9 cellular contexts compared by ENCODE assay signal in the genomic region with DNA sequence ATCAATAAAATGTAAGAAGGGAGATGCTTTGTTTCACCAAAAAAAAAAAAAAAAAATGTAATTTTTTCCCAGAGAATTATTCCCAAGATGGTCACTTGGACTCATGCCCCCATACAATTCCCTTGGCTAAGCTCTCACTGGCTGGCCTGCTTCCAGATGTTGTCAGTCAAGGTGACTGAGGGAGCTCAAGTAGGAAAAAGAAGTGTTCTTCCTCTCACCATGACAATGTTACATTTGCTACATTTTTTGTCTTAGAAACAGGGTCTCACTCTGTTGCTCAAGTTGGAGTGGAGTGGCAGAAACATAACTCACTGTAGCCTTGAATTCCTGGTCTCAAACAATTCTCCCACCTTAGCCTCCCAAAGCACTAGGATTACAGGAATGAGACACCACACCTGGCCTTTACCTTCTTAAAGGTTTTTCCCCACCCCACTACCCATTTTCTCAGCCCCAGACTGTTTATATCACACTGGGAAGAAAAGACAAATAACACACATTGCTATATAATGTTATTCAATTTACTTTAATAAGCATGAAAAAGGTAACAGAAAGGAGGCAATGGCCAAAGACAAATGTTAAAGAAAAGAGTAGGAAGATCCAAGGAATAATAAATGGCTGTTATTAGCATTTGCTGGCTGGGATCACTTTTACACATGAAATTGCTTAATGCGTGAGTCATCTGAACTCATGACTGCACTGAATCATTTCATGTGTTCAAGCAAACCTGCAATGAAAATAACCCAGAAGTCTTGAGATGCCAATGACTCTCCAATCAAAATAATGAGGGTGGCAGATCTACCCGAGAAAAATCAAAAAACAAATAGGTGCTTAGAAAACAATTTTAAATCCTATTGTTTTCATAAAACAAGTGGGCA. TPM values are rescaled to one million over a fixed set of nuclear protein-coding genes. Genes with fewer than 3 reads are reported as not detected.
DNase-seq lines count a peak whose midpoint lies in the region; ATAC-seq and TF ChIP-seq lines count a peak whose summit lies in the region.
"Had no signal": no experiment of that assay in that cellular context is flagged by ENCODE, and none has a peak within 500 bp of the region (broad histone marks: within the 10 kb centered on the region; RNA-seq: fewer than 3 reads in every experiment).

No MANE protein-coding gene starts in this region.

- H3K79me1 ChIP-seq in mesenchymal stem cell (replicated peaks; ENCODE audit: low read length, poor library complexity, severe bottlenecking): peaks cover 24% of the 10 kb centered on the region

- H3K27ac ChIP-seq in A673 (ENCODE audit: low read depth, low read length, poor library complexity, severe bottlenecking): no peak overlapping the region
- peak overlapping the region; percentile 56 for H3K27ac ChIP-seq in HUES48 (ENCODE audit: low read depth, low read length)
- peak overlapping the region; percentile 99 for H3K27ac ChIP-seq in mesenchymal stem cell (ENCODE audit: low read length, poor library complexity, severe bottlenecking)
- H3K27ac ChIP-seq in CD4-positive, alpha-beta T cell (ENCODE audit: low read depth, low read length): no peak overlapping the region

- DNase-seq in A673 (ENCODE audit: low spot score) (peak; percentile 56), chondrocyte (ENCODE audit: low spot score) (no peak), mesenchymal stem cell (peak; percentile 94), BE2C (no peak), COR-L47 (lab: John Stamatoyannopoulos, UW) (no peak), H7 (no peak)
- DNase-seq in CD4-positive, alpha-beta T cell: no peak
- DNase-seq: NCI-H1105 treated with DMSO at 0.1 percent for 48 hours had no signal

- H2AFZ ChIP-seq in mesenchymal stem cell (ENCODE audit: low read depth, low read length): peak overlapping the region; percentile 4

- H3K9me3 ChIP-seq in A673 (ENCODE audit: low read depth, low read length, poor library complexity, severe bottlenecking) (no peaks in the 10 kb centered on the region), HUES48 (ENCODE audit: control insufficient read depth, insufficient read depth, low read length) (no peaks in the 10 kb centered on the region), mesenchymal stem cell (ENCODE audit: control insufficient read depth, low read length) (no peaks in the 10 kb centered on the region), BE2C (no peaks in the 10 kb centered on the region)
- H3K9me3 ChIP-seq in CD4-positive, alpha-beta T cell (ENCODE audit: control insufficient read depth, low read length): no peaks in the 10 kb centered on the region

- peak overlapping the region in 1 of 2 experiments; percentile 52 for H3K23ac ChIP-seq in mesenchymal stem cell (ENCODE audit: low read length in 2 of 2)

- peak overlapping the region; percentile 89 for H4K8ac ChIP-seq in mesenchymal stem cell (ENCODE audit: low read length)

- H3K18ac ChIP-seq in mesenchymal stem cell (ENCODE audit: low read depth in 1 of 2, low read length in 2 of 2): peak overlapping the region; percentile 56 to 87

- H3K4me1 ChIP-seq in A673 (ENCODE audit: insufficient read depth, low read length, poor library complexity, severe bottlenecking): peaks cover 9% of the 10 kb centered on the region
- peaks cover 40% of the 10 kb centered on the region for H3K4me1 ChIP-seq in HUES48 (ENCODE audit: control insufficient read depth, insufficient read depth, low read length)
- H3K4me1 ChIP-seq in mesenchymal stem cell (ENCODE audit: control insufficient read depth, insufficient read depth, low read depth, low read length): peaks cover 1% of the 10 kb centered on the region
- H3K4me1 ChIP-seq in BE2C: no peaks in the 10 kb centered on the region; the same call in 1 of the 2 replicates

- 7% methylated on average over 1 of the region's 2 CpGs for WGBS in mesenchymal stem cell

- peak overlapping the region; percentile 52 for H4K91ac ChIP-seq in mesenchymal stem cell (ENCODE audit: low read length)

- H2AK5ac ChIP-seq in mesenchymal stem cell (ENCODE audit: low read length, severe bottlenecking): peak overlapping the region; percentile 79

- POLR2A ChIA-PET in A673 (lab: Charles Lee; ENCODE audit: low non-redundant PET): no interaction called here
- POLR2A ChIA-PET in CD4-positive, alpha-beta T cell (lab: Charles Lee): interaction anchor here (0.6 kb wide), 1 partner anchor 46 kb away, joined by 3 read pairs; no protein-coding TSS in a partner anchor

- H3K4ac ChIP-seq in mesenchymal stem cell (ENCODE audit: low read depth in 1 of 2, low read length in 2 of 2): peak overlapping the region in 1 of 2 experiments; percentile 95

- H3K9me3 Mint-ChIP-seq in chondrocyte (ENCODE audit: low read depth): no peaks in the 10 kb centered on the region
- H3K9me3 Mint-ChIP-seq in CD4-positive, alpha-beta T cell: no peaks in the 10 kb centered on the region

- ATAC-seq in CD4-positive, alpha-beta T cell (ENCODE audit: poor library complexity): no peak

- peak overlapping the region; percentile 46 for H3K4me3 Mint-ChIP-seq in chondrocyte (ENCODE audit: unreplicated experiment)
- H3K4me3 Mint-ChIP-seq in CD4-positive, alpha-beta T cell: no peak overlapping the region

- no peak overlapping the region for H3K14ac ChIP-seq in mesenchymal stem cell (ENCODE audit: low read length in 2 of 2)

- intact Hi-C loops in A673 (cut with micrococcal nuclease; ENCODE audit: unreplicated experiment): no loop called here
- intact Hi-C loops in CD4-positive, alpha-beta T cell (cut with DNase I, micrococcal nuclease): no loop called here

- CTCF ChIA-PET in A673 (lab: Charles Lee): no interaction called here
- CTCF ChIA-PET in CD4-positive, alpha-beta T cell (lab: Charles Lee): interaction anchor here (0.7 kb wide), 1 partner anchor 11 kb away, joined by 3 read pairs; no protein-coding TSS in a partner anchor

- peaks cover 60% of the 10 kb centered on the region for H3K4me1 Mint-ChIP-seq in chondrocyte (ENCODE audit: low read depth)
- peaks cover 29% of the 10 kb centered on the region for H3K4me1 Mint-ChIP-seq in CD4-positive, alpha-beta T cell (ENCODE audit: low read depth)

- TF ChIP-seq CTCF in A673 (conservative IDR thresholded peaks at IDR 0.05; ENCODE audit: low read depth, low read length) (no peak), chondrocyte (IDR thresholded peaks at IDR 0.05) (no peak), BE2C (IDR thresholded peaks at IDR 0.05; ENCODE audit: low read depth, low read length) (no peak)
- TF ChIP-seq CTCF in CD4-positive, alpha-beta T cell (IDR thresholded peaks at IDR 0.05): no peak

- BruUV-seq in A673 (replicated peaks; lab: Mats Ljungman, UMichigan): no TSS peak

- peak overlapping the region; percentile 99 for H3K27ac Mint-ChIP-seq in chondrocyte (ENCODE audit: unreplicated experiment)
- H3K27ac Mint-ChIP-seq in CD4-positive, alpha-beta T cell: no peak overlapping the region

- no peak overlapping the region for H2BK15ac ChIP-seq in mesenchymal stem cell (ENCODE audit: low read depth, poor library complexity, severe bottlenecking)

- H3K9ac ChIP-seq in HUES48 (ENCODE audit: low read depth, low read length) (peak overlapping the region; percentile 46; the same call in 1 of the 2 replicates), mesenchymal stem cell (ENCODE audit: low read length) (peak overlapping the region; percentile 83)

- peak overlapping the region; percentile 98 for H2BK5ac ChIP-seq in mesenchymal stem cell (ENCODE audit: low read depth, low read length, poor library complexity, severe bottlenecking)

- no peaks in the 10 kb centered on the region for H3K36me3 Mint-ChIP-seq in chondrocyte (ENCODE audit: low read depth)
- peaks cover 4% of the 10 kb centered on the region for H3K36me3 Mint-ChIP-seq in CD4-positive, alpha-beta T cell (ENCODE audit: low read depth)

- peak overlapping the region; percentile 69 to 96 for H2BK12ac ChIP-seq in mesenchymal stem cell (ENCODE audit: low read length in 2 of 2)

- H3K36me3 ChIP-seq in A673 (ENCODE audit: insufficient read depth, low read length, poor library complexity, severe bottlenecking) (no peaks in the 10 kb centered on the region), HUES48 (ENCODE audit: control insufficient read depth, insufficient read depth, low read length) (no peaks in the 10 kb centered on the region), mesenchymal stem cell (ENCODE audit: control insufficient read depth in 1 of 2, insufficient read depth in 2 of 2, low read depth in 1 of 2, low read length in 2 of 2) (peaks cover 0 to 6% of the 10 kb centered on the region in 2 experiments), BE2C (no peaks in the 10 kb centered on the region), H7 (replicated peaks; ENCODE audit: control insufficient read depth, insufficient read depth, low read length) (no peaks in the 10 kb centered on the region)

- H3K4me2 ChIP-seq in mesenchymal stem cell (ENCODE audit: low read length, poor library complexity, severe bottlenecking): peak overlapping the region; percentile 9

- H3K4me3 ChIP-seq in A673 (ENCODE audit: low read depth, low read length, poor library complexity, severe bottlenecking): no peak overlapping the region
- peak overlapping the region; percentile 31; the same call in 1 of the 2 replicates for H3K4me3 ChIP-seq in HUES48 (ENCODE audit: low read depth, low read length)
- no peak overlapping the region for H3K4me3 ChIP-seq in mesenchymal stem cell (ENCODE audit: insufficient read depth in 1 of 2, low read depth in 1 of 2, low read length in 2 of 2)
- no peak overlapping the region for H3K4me3 ChIP-seq in BE2C (ENCODE audit: low read depth, low read length)
- no peak overlapping the region for H3K4me3 ChIP-seq in H7 (ENCODE audit: insufficient read depth, low read depth, low read length)

- H2BK120ac ChIP-seq in mesenchymal stem cell (ENCODE audit: low read depth, low read length): peak overlapping the region; percentile 56

- H3K27me3 ChIP-seq in A673 (replicated peaks; ENCODE audit: insufficient read depth, low read depth, low read length, poor library complexity): no peaks in the 10 kb centered on the region
- no peaks in the 10 kb centered on the region for H3K27me3 ChIP-seq in HUES48 (ENCODE audit: control insufficient read depth, insufficient read depth, low read length)
- H3K27me3 ChIP-seq in mesenchymal stem cell (ENCODE audit: control insufficient read depth in 1 of 2, insufficient read depth in 1 of 2, low read length in 2 of 2): no peaks in the 10 kb centered on the region
- no peaks in the 10 kb centered on the region for H3K27me3 ChIP-seq in BE2C
- no peaks in the 10 kb centered on the region for H3K27me3 ChIP-seq in CD4-positive, alpha-beta T cell (ENCODE audit: control insufficient read depth, insufficient read depth, low read length)
- H3K27me3 ChIP-seq in H7 (ENCODE audit: control insufficient read depth, insufficient read depth, low read length): no peaks in the 10 kb centered on the region

- H3K27me3 Mint-ChIP-seq in chondrocyte (ENCODE audit: low read depth): no peaks in the 10 kb centered on the region
- no peaks in the 10 kb centered on the region for H3K27me3 Mint-ChIP-seq in CD4-positive, alpha-beta T cell

RNA-seq across cellular contexts. Expression of a gene that starts 45.2 kb away (rescaled TPM):
- total RNA-seq in A673 (2021): 17.1 and 18.3 TPM in 2 replicates
- 53.1 to 81.7 TPM (median 76.9 TPM) in 3 replicates for total RNA-seq in chondrocyte
- 29.5 TPM for polyA plus RNA-seq in mesenchymal stem cell (2013, experiment 1 of 2)
- 30.9 TPM for polyA plus RNA-seq in mesenchymal stem cell (2013, experiment 2 of 2)
- 8.5 TPM for polyA plus RNA-seq in BE2C (2012; ENCODE audit: insufficient read depth, insufficient read length, low read depth)
- total RNA-seq in CD4-positive, alpha-beta T cell: 10 to 100 TPM; 14.3 to 16.7 TPM
- total RNA-seq in H7 (2014; rRNA removed; shearing (Covaris generic)): 7.3 and 8.9 TPM in 2 replicates

Comparison
In these comparisons a context has a peak if more than half of its experiments do, and no peak if none do; other contexts are left out.
1. DNase-seq: peak in A673 (single experiment) and mesenchymal stem cell (single experiment); none in chondrocyte (single experiment), BE2C (single experiment), CD4-positive, alpha-beta T cell (0 of 10), COR-L47 (single experiment) and H7 (single experiment).
2. H3K27ac ChIP-seq: peak in HUES48 (single experiment) and mesenchymal stem cell (single experiment); none in A673 (single experiment) and CD4-positive, alpha-beta T cell (single experiment).